ENCODE assay signal across 8 cellular contexts in genomic region chr7:47580811-47581331, GRCh38. TPM values are rescaled to one million over a fixed set of nuclear protein-coding genes. Genes with fewer than 3 reads are reported as not detected.
DNase-seq lines count a peak whose midpoint lies in the region; ATAC-seq and TF ChIP-seq lines count a peak whose summit lies in the region.

No MANE protein-coding gene starts in this region.

- no peaks in the 10 kb centered on the region for H3K36me3 Mint-ChIP-seq in activated T-cell treated with anti-CD3 and anti-CD28 coated beads, Interleukin-2, amount 50 U/mL, for 72 hours (ENCODE audit: insufficient read depth in 2 of 2)

- peak; percentile 8 for TF ChIP-seq CTCF in AG04449 (IDR thresholded peaks at IDR 0.05; ENCODE audit: insufficient read depth, low read length, missing control alignments)

- POLR2A ChIA-PET in AG04449 (lab: Yijun Ruan, JAX) = interaction anchor here (1.2 kb wide), 1 partner anchor 30 kb away, joined by 3 read pairs; no protein-coding TSS in a partner anchor

- H3K27me3 ChIP-seq in MG63 (no peaks in the 10 kb centered on the region), duodenal mucosa (ENCODE audit: control insufficient read depth in 1 of 2, insufficient read depth in 2 of 2, low read length in 2 of 2) (no peaks in the 10 kb centered on the region), mucosa of rectum (ENCODE audit: control insufficient read depth in 2 of 2, insufficient read depth in 2 of 2, low read length in 2 of 2) (no peaks in the 10 kb centered on the region)

- H3K9me3 Mint-ChIP-seq in activated T-cell treated with anti-CD3 and anti-CD28 coated beads, Interleukin-2, amount 50 U/mL, for 72 hours = no peaks in the 10 kb centered on the region

- H3K4me3 Mint-ChIP-seq in activated T-cell treated with anti-CD3 and anti-CD28 coated beads, Interleukin-2, amount 50 U/mL, for 72 hours = no peak overlapping the region

- H3K9ac ChIP-seq in duodenal mucosa (ENCODE audit: low read depth in 1 of 2, low read length in 2 of 2) = peak overlapping the region; percentile 65 to 69
- peak overlapping the region; percentile 81 to 88 for H3K9ac ChIP-seq in mucosa of rectum (ENCODE audit: low read depth in 1 of 2, low read length in 2 of 2)

- H3K27ac Mint-ChIP-seq in activated T-cell treated with anti-CD3 and anti-CD28 coated beads, Interleukin-2, amount 50 U/mL, for 72 hours = no peak overlapping the region

- peaks cover 42 to 47% of the 10 kb centered on the region in 2 donors for H3K4me1 ChIP-seq in duodenal mucosa (ENCODE audit: control insufficient read depth in 1 of 2, insufficient read depth in 2 of 2, low read length in 2 of 2)
- H3K4me1 ChIP-seq in mucosa of rectum (ENCODE audit: control insufficient read depth in 2 of 2, insufficient read depth in 2 of 2, low read length in 2 of 2) = peaks cover 37 to 45% of the 10 kb centered on the region in 2 donors

- H3K27ac ChIP-seq in duodenal mucosa (ENCODE audit: low read depth, low read length) (peak overlapping the region; percentile 73), mucosa of rectum (ENCODE audit: low read depth in 2 of 2, low read length in 2 of 2) (peak overlapping the region; percentile 78 to 81)

- H3K4me3 ChIP-seq in AG04449 (ENCODE audit: low read depth, low read length) (peak overlapping the region; percentile 82), MG63 (peak overlapping the region; percentile 71), duodenal mucosa (ENCODE audit: low read depth in 1 of 2, low read length in 2 of 2) (peak overlapping the region; percentile 70 to 81), mucosa of rectum (ENCODE audit: low read length in 2 of 2) (peak overlapping the region; percentile 70 to 81)

- CTCF ChIA-PET in AG04449 (lab: Yijun Ruan, JAX) = interaction anchor here (0.8 to 3.3 kb wide), 4 partner anchors 9 to 529 kb away, joined by 3 to 11 read pairs (median 4); no protein-coding TSS in a partner anchor

- H3K9me3 ChIP-seq in MG63 = no peaks in the 10 kb centered on the region
- H3K9me3 ChIP-seq in duodenal mucosa (ENCODE audit: control insufficient read depth in 1 of 2, low read length in 2 of 2) = no peaks in the 10 kb centered on the region
- H3K9me3 ChIP-seq in mucosa of rectum (ENCODE audit: control insufficient read depth in 2 of 2, low read length in 2 of 2) = no peaks in the 10 kb centered on the region

- H3K4me1 Mint-ChIP-seq in activated T-cell treated with anti-CD3 and anti-CD28 coated beads, Interleukin-2, amount 50 U/mL, for 72 hours (ENCODE audit: low read depth) = peaks cover 8% of the 10 kb centered on the region

- H3K27me3 Mint-ChIP-seq in activated T-cell treated with anti-CD3 and anti-CD28 coated beads, Interleukin-2, amount 50 U/mL, for 72 hours (ENCODE audit: low read depth) = peaks cover 24% of the 10 kb centered on the region

- ATAC-seq in activated T-cell treated with anti-CD3 and anti-CD28 coated beads, Interleukin-2, amount 50 U/mL, for 72 hours (replicated peaks in 1 of 2) = no peak

- no peak for DNase-seq in AG04449 (ENCODE audit: low read depth, low spot score)
- DNase-seq in MG63 = no peak
- no peak for DNase-seq in NCI-H2081 treated with DMSO at 0.1 percent for 48 hours (lab: John Stamatoyannopoulos, UW)
- DNase-seq in D341Med (ENCODE audit: low spot score) = no peak
- DNase-seq in NCI-H510A (lab: John Stamatoyannopoulos, UW) = no peak
- DNase-seq in activated T-cell treated with anti-CD3 and anti-CD28 coated beads, Interleukin-2, amount 50 U/mL, for 72 hours = no peak

- H3K36me3 ChIP-seq in MG63 (peaks cover 16% of the 10 kb centered on the region), duodenal mucosa (ENCODE audit: control insufficient read depth in 1 of 2, insufficient read depth in 2 of 2, low read length in 2 of 2) (no peaks in the 10 kb centered on the region), mucosa of rectum (ENCODE audit: control insufficient read depth in 2 of 2, insufficient read depth in 2 of 2, low read length in 2 of 2) (no peaks in the 10 kb centered on the region)

RNA-seq across cellular contexts. Expression of gene TNS3, which starts 1.0 kb away (rescaled TPM):
- 27.6 and 43.1 TPM in 2 replicates for total RNA-seq in MG63 (2014; rRNA removed; shearing (Covaris generic); ENCODE audit: low replicate concordance)
- 1 to 10 TPM in 1 of 2 donors, under 1 TPM in 1; 0.29 to 1.2 TPM for total RNA-seq in activated T-cell treated with anti-CD3 and anti-CD28 coated beads, Interleukin-2, amount 50 U/mL, for 72 hours

Comparison
In these comparisons a context has a peak if more than half of its experiments do, and no peak if none do; other contexts are left out.
1. RNA of gene TNS3, which starts 1.0 kb away (total RNA-seq): 27.6 to 43.1 TPM in MG63; 0.29 to 1.2 TPM in activated T-cell treated with anti-CD3 and anti-CD28 coated beads, Interleukin-2, amount 50 U/mL, for 72 hours; every median in the first group is over 10 times any median in the second.
2. Peak in every context shown above with its lines, with median percentiles within 50 percentile points of each other: H3K4me3 ChIP-seq.